Comparison of ENCODE assay signal across 13 cellular contexts in genomic region chr18:73768043-73768442, GRCh38.
"Had no signal": no experiment of that assay in that cellular context is flagged by ENCODE, and none has a peak within 500 bp of the region (broad histone marks: within the 10 kb centered on the region; RNA-seq: fewer than 3 reads in every experiment).

No MANE protein-coding gene starts in this region.

- H3K4me1 ChIP-seq: sigmoid colon, transverse colon had no signal

- H3K36me3 ChIP-seq: brain microvascular endothelial cell, sigmoid colon, transverse colon had no signal

- DNase-seq: activated CD4-positive, alpha-beta memory T cell treated with anti-CD3 and anti-CD28 coated beads, Interleukin-2, amount 10 ng/mL, durations not matched to agents 7 days and 5 days; activated CD4-positive, alpha-beta T cell treated with anti-CD3 and anti-CD28 coated beads for 36 hours; activated gamma-delta T cell; activated T-cell treated with anti-CD3 and anti-CD28 coated beads, Interleukin-2, amount 50 U/mL, for 48 hours; brain microvascular endothelial cell; cerebellar nuclear complex; hippocampal formation; kidney glomerular epithelial cell; sigmoid colon; stimulated activated CD4-positive, alpha-beta T cell treated with anti-CD3 and anti-CD28 coated beads, Interleukin-2, amount 100 ng/mL, for 24 hours; stimulated activated naive B cell treated with anti-CD40 and anti-IgM and Interleukin-4, amounts not matched to agents 10 μg/mL and 1 μg/mL and 100 μg/mL, for 72 hours; substantia nigra; transverse colon had no signal

- H3K27me3 ChIP-seq: brain microvascular endothelial cell, sigmoid colon, transverse colon had no signal

- H3K9me3 ChIP-seq: sigmoid colon, transverse colon had no signal

- ATAC-seq: activated CD4-positive, alpha-beta T cell treated with anti-CD3 and anti-CD28 coated beads for 36 hours; stimulated activated naive B cell treated with anti-CD40 and anti-IgM and Interleukin-4, amounts not matched to agents 10 μg/mL and 1 μg/mL and 100 μg/mL, for 72 hours had no signal

- H3K4me3 ChIP-seq: sigmoid colon, transverse colon had no signal
